ENCODE assay signal across 25 cellular contexts in genomic region chr11:130514851-130515250, GRCh38.
"Had no signal": no experiment of that assay in that cellular context is flagged by ENCODE, and none has a peak within 500 bp of the region (broad histone marks: within the 10 kb centered on the region; RNA-seq: fewer than 3 reads in every experiment).

No MANE protein-coding gene starts in this region.

- H3K9ac ChIP-seq: KMS-11, SK-N-SH had no signal

- H3K9me3 Mint-ChIP-seq: activated naive CD4-positive, alpha-beta T cell treated with anti-CD3 and anti-CD28 coated beads, Interleukin-2, amount 50 U/mL, for 24 hours; activated T-cell treated with anti-CD3 and anti-CD28 coated beads, Interleukin-2, amount 50 U/mL, for 24 hours; activated T-helper 1 cell treated with anti-CD3 and anti-CD28 coated beads, Interleukin-12 subunit alpha, Interleukin-12 subunit beta, Interleukin-2, Interleukin-4 antibody, amounts not matched to agents 30 ng/mL and 10 ng/mL and 1 ng/mL, durations not matched to agents 14 hours and 24 hours and 36 hours had no signal

- H3K36me3 ChIP-seq: breast epithelium, Peyer's patch, SJCRH30 had no signal

- H3K4me1 ChIP-seq: breast epithelium had no signal

- DNase-seq: activated CD4-positive, alpha-beta T cell treated with anti-CD3 and anti-CD28 coated beads for 36 hours; activated CD8-positive, alpha-beta T cell treated with anti-CD3 and anti-CD28 coated beads, Interleukin-2, amount 10 ng/mL, durations not matched to agents 7 days and 5 days; activated effector memory CD4-positive, alpha-beta T cell treated with Interleukin-2 at 50 U/mL for 16 hours; activated naive CD4-positive, alpha-beta T cell; activated T-cell treated with anti-CD3 and anti-CD28 coated beads, Interleukin-2, amount 50 U/mL, for 24 hours; aorta; central memory CD4-positive, alpha-beta T cell; MV-4-11; NCI-H1092 treated with DMSO at 0.1 percent for 48 hours; NCI-H1417 treated with DMSO at 0.1 percent for 48 hours; NCI-H2029 treated with DMSO at 0.1 percent for 48 hours; NCI-H345; NCI-H510A; NCI-H526 treated with DMSO at 0.1 percent for 48 hours; Peyer's patch; Right ventricle myocardium superior; SJCRH30; SK-N-SH; T-helper 1 cell had no signal

- H3K4me3 Mint-ChIP-seq: activated CD4-positive, alpha-beta T cell treated with anti-CD3 and anti-CD28 coated beads for 36 hours; activated CD8-positive, alpha-beta T cell treated with anti-CD3 and anti-CD28 coated beads, Interleukin-2, amount 10 ng/mL, durations not matched to agents 7 days and 5 days; activated naive CD4-positive, alpha-beta T cell treated with anti-CD3 and anti-CD28 coated beads, Interleukin-2, amount 50 U/mL, for 24 hours; activated T-cell treated with anti-CD3 and anti-CD28 coated beads, Interleukin-2, amount 50 U/mL, for 24 hours; activated T-helper 1 cell treated with anti-CD3 and anti-CD28 coated beads, Interleukin-12 subunit alpha, Interleukin-12 subunit beta, Interleukin-2, Interleukin-4 antibody, amounts not matched to agents 30 ng/mL and 10 ng/mL and 1 ng/mL, durations not matched to agents 14 hours and 24 hours and 36 hours had no signal

- ATAC-seq: activated CD4-positive, alpha-beta T cell treated with anti-CD3 and anti-CD28 coated beads for 36 hours; activated CD8-positive, alpha-beta T cell treated with anti-CD3 and anti-CD28 coated beads, Interleukin-2, amount 10 ng/mL, durations not matched to agents 7 days and 5 days had no signal

- H3K27me3 Mint-ChIP-seq: activated naive CD4-positive, alpha-beta T cell treated with anti-CD3 and anti-CD28 coated beads, Interleukin-2, amount 50 U/mL, for 24 hours had no signal

- H3K9me3 ChIP-seq: breast epithelium, Peyer's patch, SJCRH30, SK-N-SH had no signal

- H3K27ac ChIP-seq: breast epithelium, KMS-11, Peyer's patch, RWPE1, SJCRH30, VCaP had no signal

- H3K4me2 ChIP-seq: KMS-11, SK-N-SH had no signal

- H3K4me3 ChIP-seq: breast epithelium, Peyer's patch, SJCRH30 had no signal

- H3K27me3 ChIP-seq: breast epithelium, Peyer's patch, SJCRH30 had no signal

- H3K36me3 Mint-ChIP-seq: activated naive CD4-positive, alpha-beta T cell treated with anti-CD3 and anti-CD28 coated beads, Interleukin-2, amount 50 U/mL, for 24 hours had no signal

- H3K27ac Mint-ChIP-seq: activated CD4-positive, alpha-beta T cell treated with anti-CD3 and anti-CD28 coated beads for 36 hours; activated CD8-positive, alpha-beta T cell treated with anti-CD3 and anti-CD28 coated beads, Interleukin-2, amount 10 ng/mL, durations not matched to agents 7 days and 5 days; activated naive CD4-positive, alpha-beta T cell treated with anti-CD3 and anti-CD28 coated beads, Interleukin-2, amount 50 U/mL, for 24 hours; activated T-cell treated with anti-CD3 and anti-CD28 coated beads, Interleukin-2, amount 50 U/mL, for 24 hours; activated T-helper 1 cell treated with anti-CD3 and anti-CD28 coated beads, Interleukin-12 subunit alpha, Interleukin-12 subunit beta, Interleukin-2, Interleukin-4 antibody, amounts not matched to agents 30 ng/mL and 10 ng/mL and 1 ng/mL, durations not matched to agents 14 hours and 24 hours and 36 hours had no signal

- H3K4me1 Mint-ChIP-seq: activated CD4-positive, alpha-beta T cell treated with anti-CD3 and anti-CD28 coated beads for 36 hours; activated naive CD4-positive, alpha-beta T cell treated with anti-CD3 and anti-CD28 coated beads, Interleukin-2, amount 50 U/mL, for 24 hours had no signal
